Comparison of ENCODE assay signal across 12 cellular contexts in the genomic region with DNA sequence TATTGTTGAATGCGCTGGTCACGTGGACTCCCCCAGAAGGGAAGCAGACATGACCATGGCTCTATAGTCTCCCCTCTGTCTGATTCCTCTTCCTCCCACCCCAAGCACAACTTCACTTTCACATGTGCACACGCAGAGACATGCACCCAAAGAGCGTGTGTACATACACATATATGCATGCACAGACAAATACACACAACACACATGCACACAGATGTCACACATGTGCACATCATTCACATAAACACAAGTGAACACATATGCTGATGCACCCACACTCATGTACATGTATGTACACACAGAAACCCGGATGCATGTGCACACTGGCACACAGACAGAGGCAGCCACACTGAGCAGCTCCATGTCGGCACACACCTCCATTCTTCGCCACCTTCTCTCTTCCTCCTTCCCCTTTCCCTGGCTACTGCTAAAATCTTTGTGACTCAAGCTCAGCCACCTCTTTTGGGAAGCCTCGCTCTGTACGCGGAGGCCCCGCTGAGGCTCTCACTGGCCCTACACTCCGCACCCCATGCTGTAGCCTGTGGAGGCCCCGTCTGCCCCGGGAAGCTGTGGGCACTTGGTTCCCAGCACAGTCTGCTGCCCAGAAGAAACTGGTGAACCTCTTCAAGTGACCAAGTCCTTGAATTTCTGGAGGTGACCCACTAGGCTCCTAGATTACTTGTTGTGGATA.
"Had no signal": no experiment of that assay in that cellular context is flagged by ENCODE, and none has a peak within 500 bp of the region (broad histone marks: within the 10 kb centered on the region; RNA-seq: fewer than 3 reads in every experiment).

No MANE protein-coding gene starts in this region.

- H3K27ac Mint-ChIP-seq: activated CD4-positive, alpha-beta T cell treated with anti-CD3 and anti-CD28 coated beads, Interleukin-2, amount 10 ng/mL, durations not matched to agents 7 days and 5 days; activated T-cell treated with anti-CD3 and anti-CD28 coated beads, Interleukin-2, amount 50 U/mL, for 24 hours; mesothelial cell of epicardium; stimulated activated effector memory CD8-positive, alpha-beta T cell treated with anti-CD3 and anti-CD28 coated beads, Interleukin-12 subunit alpha, Interleukin-12 subunit beta, amount 100 ng/mL, for 72 hours had no signal

- DNase-seq: activated CD4-positive, alpha-beta T cell treated with anti-CD3 and anti-CD28 coated beads, Interleukin-2, amount 10 ng/mL, durations not matched to agents 7 days and 5 days; activated CD4-positive, CD25-positive, alpha-beta regulatory T cell; activated naive CD4-positive, alpha-beta T cell treated with anti-CD3 and anti-CD28 coated beads, Interleukin-2, amount 50 U/mL, for 16 hours; activated T-cell treated with anti-CD3 and anti-CD28 coated beads, Interleukin-2, amount 50 U/mL, for 24 hours; hippocampal formation; ovary; substantia nigra; T-helper 2 cell; transverse colon had no signal

- H3K4me3 Mint-ChIP-seq: activated CD4-positive, alpha-beta T cell treated with anti-CD3 and anti-CD28 coated beads, Interleukin-2, amount 10 ng/mL, durations not matched to agents 7 days and 5 days; activated T-cell treated with anti-CD3 and anti-CD28 coated beads, Interleukin-2, amount 50 U/mL, for 24 hours; mesothelial cell of epicardium; neural crest cell; stimulated activated effector memory CD8-positive, alpha-beta T cell treated with anti-CD3 and anti-CD28 coated beads, Interleukin-12 subunit alpha, Interleukin-12 subunit beta, amount 100 ng/mL, for 72 hours had no signal

- H3K9me3 Mint-ChIP-seq: activated CD4-positive, alpha-beta T cell treated with anti-CD3 and anti-CD28 coated beads, Interleukin-2, amount 10 ng/mL, durations not matched to agents 7 days and 5 days; activated T-cell treated with anti-CD3 and anti-CD28 coated beads, Interleukin-2, amount 50 U/mL, for 24 hours; mesothelial cell of epicardium; neural crest cell; stimulated activated effector memory CD8-positive, alpha-beta T cell treated with anti-CD3 and anti-CD28 coated beads, Interleukin-12 subunit alpha, Interleukin-12 subunit beta, amount 100 ng/mL, for 72 hours had no signal

- H3K4me1 Mint-ChIP-seq: activated CD4-positive, alpha-beta T cell treated with anti-CD3 and anti-CD28 coated beads, Interleukin-2, amount 10 ng/mL, durations not matched to agents 7 days and 5 days; mesothelial cell of epicardium; neural crest cell; stimulated activated effector memory CD8-positive, alpha-beta T cell treated with anti-CD3 and anti-CD28 coated beads, Interleukin-12 subunit alpha, Interleukin-12 subunit beta, amount 100 ng/mL, for 72 hours had no signal
